Comparison of ENCODE assay signal across 22 cellular contexts in the genomic region with DNA sequence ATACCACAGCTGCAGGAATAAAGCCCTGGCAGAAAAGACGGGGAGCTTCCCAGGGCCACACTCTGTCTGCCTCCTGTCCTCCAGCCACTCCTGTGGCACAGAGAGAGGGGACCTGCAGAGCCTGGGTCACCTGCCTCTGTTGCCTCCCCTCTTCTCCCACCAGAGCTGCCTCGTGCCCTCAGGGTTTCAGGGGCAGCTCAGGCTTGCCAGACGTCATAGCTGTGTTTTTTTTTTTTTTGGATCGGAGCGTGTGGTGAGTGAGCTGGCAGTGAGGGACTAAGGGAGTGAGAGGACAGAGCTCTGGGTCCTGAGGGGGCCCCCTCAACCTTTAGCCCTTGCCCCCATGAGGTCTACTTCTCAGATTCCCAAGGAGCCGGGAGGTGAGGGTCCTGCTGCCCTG. TPM values are rescaled to one million over a fixed set of nuclear protein-coding genes. Genes with fewer than 3 reads are reported as not detected.
"Had no signal": no experiment of that assay in that cellular context is flagged by ENCODE, and none has a peak within 500 bp of the region (broad histone marks: within the 10 kb centered on the region; RNA-seq: fewer than 3 reads in every experiment).

No MANE protein-coding gene starts in this region.

- H3K27me3 ChIP-seq: heart left ventricle had no signal

- ATAC-seq: activated naive CD4-positive, alpha-beta T cell treated with anti-CD3 and anti-CD28 coated beads, Interleukin-2, amount 50 U/mL, for 72 hours; activated T-cell treated with anti-CD3 and anti-CD28 coated beads, Interleukin-2, amount 50 U/mL, for 72 hours; gastroesophageal sphincter; natural killer cell treated with Interleukin-12 subunit alpha and Interleukin-12 subunit beta and Interleukin-15 and Interleukin-18, amount 100 ng/mL, for 72 hours; sciatic nerve; upper lobe of right lung had no signal

- H3K4me3 Mint-ChIP-seq: activated CD4-positive, alpha-beta memory T cell treated with anti-CD3 and anti-CD28 coated beads for 36 hours; activated T-cell treated with anti-CD3 and anti-CD28 coated beads, Interleukin-2, amount 50 U/mL, for 72 hours; T-helper 1 cell treated with Interleukin-12 subunit alpha and Interleukin-12 subunit beta and Interleukin-4 antibody, amounts not matched to agents 30 μg/mL and 1 μg/mL, for 36 hours had no signal

- H3K9me3 Mint-ChIP-seq: activated CD4-positive, alpha-beta memory T cell treated with anti-CD3 and anti-CD28 coated beads for 36 hours; activated naive CD4-positive, alpha-beta T cell treated with anti-CD3 and anti-CD28 coated beads, Interleukin-2, amount 50 U/mL, for 72 hours; activated T-cell treated with anti-CD3 and anti-CD28 coated beads, Interleukin-2, amount 50 U/mL, for 72 hours; natural killer cell treated with Interleukin-12 subunit alpha and Interleukin-12 subunit beta and Interleukin-15 and Interleukin-18, amount 100 ng/mL, for 72 hours; T-helper 1 cell treated with Interleukin-12 subunit alpha and Interleukin-12 subunit beta and Interleukin-4 antibody, amounts not matched to agents 30 μg/mL and 1 μg/mL, for 36 hours had no signal

- H2AFZ ChIP-seq: parathyroid adenoma had no signal

- H3K36me3 Mint-ChIP-seq: activated CD4-positive, alpha-beta memory T cell treated with anti-CD3 and anti-CD28 coated beads for 36 hours; activated naive CD4-positive, alpha-beta T cell treated with anti-CD3 and anti-CD28 coated beads, Interleukin-2, amount 50 U/mL, for 72 hours; natural killer cell treated with Interleukin-12 subunit alpha and Interleukin-12 subunit beta and Interleukin-15 and Interleukin-18, amount 100 ng/mL, for 72 hours had no signal

- DNase-seq: activated CD4-positive, alpha-beta T cell treated with anti-CD3 and anti-CD28 coated beads for 4 hours; activated gamma-delta T cell; activated T-cell treated with anti-CD3 and anti-CD28 coated beads, Interleukin-2, amount 50 U/mL, for 72 hours; amniotic stem cell; effector memory CD4-positive, alpha-beta T cell; heart left ventricle; stimulated activated CD4-positive, alpha-beta T cell treated with anti-CD3 and anti-CD28 coated beads, Interleukin-4, amount 100 ng/mL, for 4 hours; stimulated activated naive CD4-positive, alpha-beta T cell; upper lobe of right lung had no signal

- H3K4me3 ChIP-seq: esophagus muscularis mucosa, gastroesophageal sphincter, smooth muscle cell, upper lobe of right lung had no signal

- H3K9ac ChIP-seq: parathyroid adenoma had no signal

- H3K4me1 ChIP-seq: esophagus muscularis mucosa, gastroesophageal sphincter, parathyroid adenoma, upper lobe of right lung had no signal

- H3K79me2 ChIP-seq: parathyroid adenoma had no signal

- H3K4me2 ChIP-seq: smooth muscle cell had no signal

- H3K9me3 ChIP-seq: esophagus muscularis mucosa, gastroesophageal sphincter, heart left ventricle, upper lobe of right lung had no signal

- H3K27ac Mint-ChIP-seq: activated CD4-positive, alpha-beta memory T cell treated with anti-CD3 and anti-CD28 coated beads for 36 hours; activated naive CD4-positive, alpha-beta T cell treated with anti-CD3 and anti-CD28 coated beads, Interleukin-2, amount 50 U/mL, for 72 hours; activated T-cell treated with anti-CD3 and anti-CD28 coated beads, Interleukin-2, amount 50 U/mL, for 72 hours; natural killer cell treated with Interleukin-12 subunit alpha and Interleukin-12 subunit beta and Interleukin-15 and Interleukin-18, amount 100 ng/mL, for 72 hours; T-helper 1 cell treated with Interleukin-12 subunit alpha and Interleukin-12 subunit beta and Interleukin-4 antibody, amounts not matched to agents 30 μg/mL and 1 μg/mL, for 36 hours had no signal

- H3K36me3 ChIP-seq: esophagus muscularis mucosa, gastroesophageal sphincter, heart left ventricle, upper lobe of right lung had no signal

- H3K27me3 Mint-ChIP-seq: activated CD4-positive, alpha-beta memory T cell treated with anti-CD3 and anti-CD28 coated beads for 36 hours; natural killer cell treated with Interleukin-12 subunit alpha and Interleukin-12 subunit beta and Interleukin-15 and Interleukin-18, amount 100 ng/mL, for 72 hours had no signal

- H3K27ac ChIP-seq: esophagus muscularis mucosa, gastroesophageal sphincter, heart left ventricle, parathyroid adenoma, upper lobe of right lung had no signal

RNA-seq across cellular contexts. Expression of gene PIK3R6, which starts 2.1 kb away (rescaled TPM):
- total RNA-seq: chondrocyte, dermis blood vessel endothelial cell, endothelial cell of umbilical vein, kidney epithelial cell, smooth muscle cell had no signal
- polyA plus RNA-seq: endothelial cell of umbilical vein, smooth muscle cell had no signal
